In the genomic region with DNA sequence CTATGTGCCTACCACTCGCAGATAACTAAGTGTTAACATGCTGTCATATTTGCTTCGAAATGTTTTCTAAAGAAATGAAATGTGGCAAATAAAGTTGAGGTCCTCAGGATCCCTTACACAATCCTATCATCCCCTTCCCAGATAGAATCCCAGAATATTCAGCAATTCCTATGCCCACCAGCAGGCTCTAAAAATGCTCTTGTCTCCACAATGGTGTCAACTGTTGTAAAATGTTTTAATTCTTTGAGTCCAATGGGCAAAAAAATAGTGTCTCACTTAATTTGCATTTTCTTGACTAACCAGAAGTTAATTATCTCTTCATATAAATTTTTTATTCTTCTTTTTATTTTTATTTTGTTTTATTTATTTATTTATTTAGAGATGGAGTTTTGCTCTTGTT, we compare ENCODE assay signal across 25 cellular contexts.
DNase-seq lines count a peak whose midpoint lies in the region; ATAC-seq, FAIRE-seq and TF ChIP-seq lines count a peak whose summit lies in the region.
"Had no signal": no experiment of that assay in that cellular context is flagged by ENCODE, and none has a peak within 500 bp of the region (broad histone marks: within the 10 kb centered on the region; RNA-seq: fewer than 3 reads in every experiment).

No MANE protein-coding gene starts in this region.

- no peaks in the 10 kb centered on the region for H3K79me2 ChIP-seq in keratinocyte (ENCODE audit: control insufficient read depth, insufficient read depth, low read length)
- H3K79me2 ChIP-seq: hepatocyte had no signal

- no peaks in the 10 kb centered on the region for H3K4me1 ChIP-seq in keratinocyte (ENCODE audit: control insufficient read depth, extremely low read depth, insufficient read depth, low read length)

- H3K27me3 Mint-ChIP-seq in activated CD4-positive, alpha-beta memory T cell treated with anti-CD3 and anti-CD28 coated beads, Interleukin-2, amount 10 ng/mL, durations not matched to agents 7 days and 5 days = no peaks in the 10 kb centered on the region
- H3K27me3 Mint-ChIP-seq: naive B cell had no signal

- FAIRE-seq in keratinocyte (lab: Jason Lieb, UNC) = no peak
- FAIRE-seq: bronchial epithelial cell, RCC 7860, TTC549 had no signal

- H3K9me3 Mint-ChIP-seq in activated CD4-positive, alpha-beta memory T cell treated with anti-CD3 and anti-CD28 coated beads, Interleukin-2, amount 10 ng/mL, durations not matched to agents 7 days and 5 days = no peaks in the 10 kb centered on the region
- H3K9me3 Mint-ChIP-seq: activated T-cell treated with anti-CD3 and anti-CD28 coated beads, Interleukin-2, amount 50 U/mL, for 4 hours; CD14-positive monocyte; naive B cell had no signal

- dilution Hi-C loops in keratinocyte (cut with MboI; ENCODE audit: extremely low pct_ligation_motif_present, low sequenced_read_pairs) = no loop called here

- no peak overlapping the region for H3K27ac Mint-ChIP-seq in activated CD4-positive, alpha-beta memory T cell treated with anti-CD3 and anti-CD28 coated beads, Interleukin-2, amount 10 ng/mL, durations not matched to agents 7 days and 5 days
- H3K27ac Mint-ChIP-seq: CD14-positive monocyte had no signal

- H3K27me3 ChIP-seq in AG04450 (ENCODE audit: control insufficient read depth, insufficient read depth, low read length) (no peaks in the 10 kb centered on the region), H7 (ENCODE audit: control insufficient read depth, insufficient read depth, low read length) (no peaks in the 10 kb centered on the region), keratinocyte (ENCODE audit: control insufficient read depth, extremely low read depth, insufficient read depth, low read length) (no peaks in the 10 kb centered on the region)
- H3K27me3 ChIP-seq: adrenal gland, hepatocyte had no signal

- H3K36me3 ChIP-seq in H7 (replicated peaks; ENCODE audit: control insufficient read depth, insufficient read depth, low read length) (no peaks in the 10 kb centered on the region), keratinocyte (ENCODE audit: control insufficient read depth in 2 of 2, extremely low read depth in 1 of 2, insufficient read depth in 2 of 2, low read length in 2 of 2) (no peaks in the 10 kb centered on the region)

- DNase-seq in AG04450 (ENCODE audit: low read depth, low spot score) (no peak), H7 (peak; percentile 5), cardiac fibroblast (ENCODE audit: low read depth in 2 of 2) (no peak), keratinocyte (ENCODE audit: low read depth, low spot score) (no peak), putamen (ENCODE audit: low spot score) (no peak)
- DNase-seq in activated CD4-positive, alpha-beta memory T cell treated with anti-CD3 and anti-CD28 coated beads, Interleukin-2, amount 10 ng/mL, durations not matched to agents 7 days and 5 days = no peak
- DNase-seq: activated T-cell treated with anti-CD3 and anti-CD28 coated beads, Interleukin-2, amount 50 U/mL, for 4 hours; adrenal gland; foreskin melanocyte; mesendoderm; naive B cell; NCI-H1417 treated with DMSO at 0.1 percent for 48 hours; NK-92 treated with Interleukin-12 subunit alpha and Interleukin-12 subunit beta, amount 100 ng/mL, for 24 hours; occipital lobe; stimulated activated CD4-positive, alpha-beta T cell treated with anti-CD3 and anti-CD28 coated beads, Interleukin-2, amount 100 ng/mL, for 24 hours; substantia nigra had no signal

- no peaks in the 10 kb centered on the region for H3K4me1 Mint-ChIP-seq in activated CD4-positive, alpha-beta memory T cell treated with anti-CD3 and anti-CD28 coated beads, Interleukin-2, amount 10 ng/mL, durations not matched to agents 7 days and 5 days
- H3K4me1 Mint-ChIP-seq: CD14-positive monocyte, naive B cell had no signal

- no peaks in the 10 kb centered on the region for H3K9me3 ChIP-seq in AG04450 (ENCODE audit: control insufficient read depth, insufficient read depth, low read length)
- no peaks in the 10 kb centered on the region for H3K9me3 ChIP-seq in keratinocyte (ENCODE audit: control insufficient read depth, low read depth, low read length)
- H3K9me3 ChIP-seq: adrenal gland had no signal

- CTCF ChIA-PET in AG04450 (lab: Charles Lee) = interaction anchor here (2.1 kb wide), 1 partner anchor 10 kb away, joined by 11 read pairs; no protein-coding TSS in a partner anchor
- CTCF ChIA-PET in activated CD4-positive, alpha-beta memory T cell treated with anti-CD3 and anti-CD28 coated beads, Interleukin-2, amount 10 ng/mL, durations not matched to agents 7 days and 5 days (lab: Charles Lee) = interaction anchor here (17.1 kb wide), 1 partner anchor 135 kb away, joined by 600 read pairs; the partner anchor contains the start of gene MAP3K5

- POLR2A ChIA-PET in AG04450 (lab: Yijun Ruan, JAX) = no interaction called here
- POLR2A ChIA-PET in activated CD4-positive, alpha-beta memory T cell treated with anti-CD3 and anti-CD28 coated beads, Interleukin-2, amount 10 ng/mL, durations not matched to agents 7 days and 5 days (lab: Charles Lee) = no interaction called here

- no peak overlapping the region for H3K4me2 ChIP-seq in keratinocyte (ENCODE audit: control insufficient read depth, extremely low read depth, insufficient read depth, low read depth, low read length)
- H3K4me2 ChIP-seq: hepatocyte, KMS-11, smooth muscle cell had no signal

- no peak overlapping the region for H3K27ac ChIP-seq in AG04450 (ENCODE audit: low read depth, low read length)
- no peak overlapping the region for H3K27ac ChIP-seq in keratinocyte (ENCODE audit: control insufficient read depth, insufficient read depth, low read length)
- H3K27ac ChIP-seq: adrenal gland, hepatocyte, KMS-11 had no signal

- H3K36me3 Mint-ChIP-seq in activated CD4-positive, alpha-beta memory T cell treated with anti-CD3 and anti-CD28 coated beads, Interleukin-2, amount 10 ng/mL, durations not matched to agents 7 days and 5 days (ENCODE audit: low read depth) = peaks cover 33% of the 10 kb centered on the region

- no peak overlapping the region for H3K4me3 Mint-ChIP-seq in activated CD4-positive, alpha-beta memory T cell treated with anti-CD3 and anti-CD28 coated beads, Interleukin-2, amount 10 ng/mL, durations not matched to agents 7 days and 5 days
- H3K4me3 Mint-ChIP-seq: activated T-cell treated with anti-CD3 and anti-CD28 coated beads, Interleukin-2, amount 50 U/mL, for 4 hours; CD14-positive monocyte; naive B cell had no signal

- no peaks in the 10 kb centered on the region for H3K9me1 ChIP-seq in keratinocyte (ENCODE audit: control insufficient read depth, extremely low read depth, insufficient read depth, low read length)

- H3K9ac ChIP-seq in keratinocyte (ENCODE audit: control insufficient read depth, extremely low read depth, insufficient read depth, low read length) = no peak overlapping the region
- H3K9ac ChIP-seq: KMS-11 had no signal

- TF ChIP-seq CTCF in AG04450 (IDR thresholded peaks at IDR 0.05; ENCODE audit: low read depth, low read length) (peak; percentile 16), cardiac fibroblast (IDR thresholded peaks at IDR 0.05; ENCODE audit: low read depth, low read length) (peak; percentile 22), keratinocyte (optimal IDR thresholded peaks at IDR 0.05 in 1 of 3, IDR thresholded peaks at IDR 0.05 in 1 of 3, conservative IDR thresholded peaks at IDR 0.05 in 1 of 3; ENCODE audit: extremely low read depth in 1 of 3, insufficient read depth in 2 of 3, low read length in 3 of 3) (peak in 2 of 3 experiments; percentile 2 to 26)

- no peak overlapping the region for H2AFZ ChIP-seq in keratinocyte (ENCODE audit: control insufficient read depth, low read length)
- H2AFZ ChIP-seq: hepatocyte had no signal

- no peaks in the 10 kb centered on the region for H4K20me1 ChIP-seq in keratinocyte (ENCODE audit: control insufficient read depth, extremely low read depth, insufficient read depth, low read length)

- no peak for ATAC-seq in GM21737 (IDR thresholded peaks at IDR 0.05; ENCODE audit: unreplicated experiment)
- ATAC-seq: activated T-cell treated with anti-CD3 and anti-CD28 coated beads, Interleukin-2, amount 50 U/mL, for 4 hours; left lobe of liver had no signal

- H3K4me3 ChIP-seq in AG04450 (ENCODE audit: low read depth, low read length) (no peak overlapping the region), H7 (ENCODE audit: insufficient read depth, low read depth, low read length) (no peak overlapping the region), cardiac fibroblast (replicated peaks in 1 of 2; ENCODE audit: low read depth in 2 of 2, low read length in 2 of 2) (no peak overlapping the region), keratinocyte (ENCODE audit: control insufficient read depth in 2 of 3, extremely low read depth in 1 of 3, insufficient read depth in 2 of 3, low read depth in 1 of 3, low read length in 3 of 3) (no peak overlapping the region)
- H3K4me3 ChIP-seq: adrenal gland, hepatocyte, smooth muscle cell had no signal
